Comparison of ENCODE assay signal across 5 cellular contexts in genomic region chr5:22411950-22412349, GRCh38.
"Had no signal": no experiment of that assay in that cellular context is flagged by ENCODE, and none has a peak within 500 bp of the region (broad histone marks: within the 10 kb centered on the region; RNA-seq: fewer than 3 reads in every experiment).

No MANE protein-coding gene starts in this region.

- H3K27ac ChIP-seq: HL-60 had no signal

- DNase-seq: IMR-90, KBM-7, KG1 had no signal

- H3K4me3 ChIP-seq: K562 had no signal
